10 cellular contexts compared by ENCODE assay signal in genomic region chr7:75967573-75967997, GRCh38. TPM values are rescaled to one million over a fixed set of nuclear protein-coding genes. Genes with fewer than 3 reads are reported as not detected.
DNase-seq lines count a peak whose midpoint lies in the region; ATAC-seq and TF ChIP-seq lines count a peak whose summit lies in the region.
"Had no signal": no experiment of that assay in that cellular context is flagged by ENCODE, and none has a peak within 500 bp of the region (broad histone marks: within the 10 kb centered on the region; RNA-seq: fewer than 3 reads in every experiment).

No MANE protein-coding gene starts in this region.

- H3K27ac ChIP-seq in BLaER1 (no peak overlapping the region), esophagus (ENCODE audit: low read depth in 2 of 2, low read length in 1 of 2) (peak overlapping the region; percentile 70 to 88), neural progenitor cell (peak overlapping the region; percentile 23)

- ATAC-seq in HG02571 (IDR thresholded peaks at IDR 0.05; ENCODE audit: unreplicated experiment), result no peak
- no peak for ATAC-seq in activated CD4-positive, CD25-positive, alpha-beta regulatory T cell treated with anti-CD3 and anti-CD28 coated beads, Interleukin-2, amount 50 U/mL, for 24 hours
- ATAC-seq in GM18873 (IDR thresholded peaks at IDR 0.05; ENCODE audit: low FRiP score, unreplicated experiment), result no peak

- no peaks in the 10 kb centered on the region for H3K79me2 ChIP-seq in neural progenitor cell (ENCODE audit: low read depth)

- H3K4me2 ChIP-seq in BLaER1, result peak overlapping the region; percentile 2; the same call in 1 of the 2 replicates
- peak overlapping the region; percentile 16 for H3K4me2 ChIP-seq in neural progenitor cell

- H3K4me3 ChIP-seq in BLaER1 (no peak overlapping the region), esophagus (ENCODE audit: low read depth in 1 of 2, low read length in 2 of 2) (no peak overlapping the region), neural progenitor cell (no peak overlapping the region)

- no peaks in the 10 kb centered on the region for H3K27me3 ChIP-seq in BLaER1
- no peaks in the 10 kb centered on the region for H3K27me3 ChIP-seq in esophagus (ENCODE audit: control insufficient read depth in 1 of 2, insufficient read depth in 2 of 2, low read length in 2 of 2)
- H3K27me3 ChIP-seq in neural progenitor cell, result no peaks in the 10 kb centered on the region

- H3K9ac ChIP-seq in BLaER1, result no peak overlapping the region
- no peak overlapping the region for H3K9ac ChIP-seq in neural progenitor cell

- H3K27ac Mint-ChIP-seq in neural progenitor cell, result peak overlapping the region; percentile 98
- H3K27ac Mint-ChIP-seq: CD4-positive, alpha-beta T cell had no signal

- peaks cover 20% of the 10 kb centered on the region for H3K36me3 Mint-ChIP-seq in neural progenitor cell

- TF ChIP-seq CTCF in neural progenitor cell (IDR thresholded peaks at IDR 0.05), result no peak

- no peak overlapping the region for H2AFZ ChIP-seq in neural progenitor cell (replicated peaks)

- no peaks in the 10 kb centered on the region for H3K9me3 Mint-ChIP-seq in neural progenitor cell
- H3K9me3 Mint-ChIP-seq: CD4-positive, alpha-beta T cell; central memory CD8-positive, alpha-beta T cell had no signal

- DNase-seq in NCI-H2227 treated with DMSO at 0.1 percent for 48 hours (lab: John Stamatoyannopoulos, UW) (peak; percentile 68), neural progenitor cell (ENCODE audit: low spot score) (peak; percentile 45)
- DNase-seq in activated CD4-positive, alpha-beta T cell treated with anti-CD3 and anti-CD28 coated beads for 48 hours, result no peak
- DNase-seq: CD4-positive, alpha-beta T cell had no signal

- H3K27me3 Mint-ChIP-seq in neural progenitor cell (ENCODE audit: insufficient read depth, low read depth), result peaks cover 8% of the 10 kb centered on the region
- H3K27me3 Mint-ChIP-seq: CD4-positive, alpha-beta T cell; central memory CD8-positive, alpha-beta T cell had no signal

- H3K4me1 ChIP-seq in BLaER1 (peaks cover 37% of the 10 kb centered on the region), esophagus (ENCODE audit: control insufficient read depth in 2 of 2, insufficient read depth in 2 of 2, low read length in 1 of 2) (peaks cover 9 to 19% of the 10 kb centered on the region in 2 donors), neural progenitor cell (peaks cover 38% of the 10 kb centered on the region)

- H3F3A ChIP-seq in neural progenitor cell (ENCODE audit: low read depth), result peaks cover 17% of the 10 kb centered on the region

- peaks cover 42% of the 10 kb centered on the region for H3K36me3 ChIP-seq in BLaER1
- H3K36me3 ChIP-seq in esophagus (ENCODE audit: control insufficient read depth in 2 of 2, insufficient read depth in 2 of 2, low read length in 1 of 2), result peaks cover 0 to 25% of the 10 kb centered on the region in 2 donors
- no peaks in the 10 kb centered on the region for H3K36me3 ChIP-seq in neural progenitor cell

- H3K9me3 ChIP-seq in BLaER1 (no peaks in the 10 kb centered on the region), esophagus (ENCODE audit: control insufficient read depth in 2 of 2, insufficient read depth in 1 of 2, low read depth in 1 of 2, low read length in 1 of 2) (no peaks in the 10 kb centered on the region), neural progenitor cell (ENCODE audit: low read depth) (no peaks in the 10 kb centered on the region)

- H4K20me1 ChIP-seq in BLaER1 (peaks cover 42% of the 10 kb centered on the region), neural progenitor cell (ENCODE audit: low read depth) (peaks cover 23% of the 10 kb centered on the region)

- peak overlapping the region; percentile 74 for H3K4me3 Mint-ChIP-seq in neural progenitor cell
- H3K4me3 Mint-ChIP-seq: CD4-positive, alpha-beta T cell; central memory CD8-positive, alpha-beta T cell had no signal

- peaks cover 88% of the 10 kb centered on the region for H3K4me1 Mint-ChIP-seq in neural progenitor cell

- 40 to 49% methylated on average over 12 of the region's 12 CpGs for WGBS in esophagus, 2 donors

RNA-seq across cellular contexts. Expression of gene TMEM120A, which starts 26.8 kb away (rescaled TPM):
- 10 to 100 TPM; 43.8 to 51.0 TPM for polyA plus RNA-seq in esophagus
- 9.4 and 10.4 TPM in 2 replicates for total RNA-seq in neural progenitor cell (ENCODE audit: low replicate concordance)

RNA-seq across cellular contexts. Expression of gene POR, which starts 52.6 kb away (rescaled TPM):
- 100 to 1,000 TPM in 1 of 2 donors, 10 to 100 TPM in 1; 94.5 to 102 TPM for polyA plus RNA-seq in esophagus
- 38.6 and 61.0 TPM in 2 replicates for total RNA-seq in neural progenitor cell (ENCODE audit: low replicate concordance)
